15 cellular contexts compared by ENCODE assay signal in genomic region chr16:51757124-51757470, GRCh38.
DNase-seq lines count a peak whose midpoint lies in the region; ATAC-seq, FAIRE-seq and TF ChIP-seq lines count a peak whose summit lies in the region.
"Had no signal": no experiment of that assay in that cellular context is flagged by ENCODE, and none has a peak within 500 bp of the region (broad histone marks: within the 10 kb centered on the region; RNA-seq: fewer than 3 reads in every experiment).

No MANE protein-coding gene starts in this region.

- no peaks in the 10 kb centered on the region for H3K9me3 ChIP-seq in thyroid gland
- H3K9me3 ChIP-seq: Caco-2 had no signal

- H3K4me1 Mint-ChIP-seq in glutamatergic neuron (ENCODE audit: low read depth, unreplicated experiment), result peaks cover 77% of the 10 kb centered on the region
- H3K4me1 Mint-ChIP-seq: B cell; CD4-positive, CD25-positive, alpha-beta regulatory T cell had no signal

- peak overlapping the region; percentile 22; the same call in 1 of the 2 replicates for H3K4me2 ChIP-seq in KMS-11

- no peak overlapping the region for H3K4me3 ChIP-seq in KMS-11 (IDR thresholded peaks at IDR 0.05; ENCODE audit: insufficient read depth, low read depth, low read length)
- H3K4me3 ChIP-seq in thyroid gland (replicated peaks in 1 of 3), result peak overlapping the region in 1 of 3 donors; percentile 13

- H3K9ac ChIP-seq in KMS-11, result no peak overlapping the region

- ATAC-seq in HG03520 (IDR thresholded peaks at IDR 0.05; ENCODE audit: unreplicated experiment), result no peak

- peak overlapping the region; percentile 54; the same call in 1 of the 2 replicates for H2AFZ ChIP-seq in KMS-11 (ENCODE audit: low read depth)

- DNase-seq in NCI-H82 (lab: John Stamatoyannopoulos, UW), result peak; percentile 60
- no peak for DNase-seq in NCI-H82 treated with DMSO at 0.1 percent for 48 hours (lab: John Stamatoyannopoulos, UW; ENCODE audit: unreplicated experiment)
- no peak for DNase-seq in glutamatergic neuron
- DNase-seq in thyroid gland, result peak; percentile 67 to 74
- DNase-seq in HTR-8/SVneo (ENCODE audit: insufficient read length, low spot score), result no peak
- DNase-seq in NCI-H2196 treated with DMSO at 0.1 percent for 48 hours (lab: John Stamatoyannopoulos, UW; ENCODE audit: unreplicated experiment), result no peak
- DNase-seq: 8988T; Caco-2; CD4-positive, CD25-positive, alpha-beta regulatory T cell; GF-D8; HCEC 1CT had no signal

- H3K27me3 Mint-ChIP-seq in glutamatergic neuron (ENCODE audit: unreplicated experiment), result peaks cover 7% of the 10 kb centered on the region
- H3K27me3 Mint-ChIP-seq: CD4-positive, CD25-positive, alpha-beta regulatory T cell had no signal

- H3K4me3 Mint-ChIP-seq in glutamatergic neuron (ENCODE audit: unreplicated experiment), result peak overlapping the region; percentile 3
- H3K4me3 Mint-ChIP-seq: B cell; CD4-positive, CD25-positive, alpha-beta regulatory T cell had no signal

- no peaks in the 10 kb centered on the region for H3K36me3 Mint-ChIP-seq in glutamatergic neuron (ENCODE audit: unreplicated experiment)
- H3K36me3 Mint-ChIP-seq: CD4-positive, CD25-positive, alpha-beta regulatory T cell had no signal

- H3K79me2 ChIP-seq in KMS-11 (ENCODE audit: insufficient read depth, low read depth), result no peaks in the 10 kb centered on the region

- H3K4me1 ChIP-seq in KMS-11 (ENCODE audit: low read depth, poor library complexity, severe bottlenecking) (peaks cover 51% of the 10 kb centered on the region), thyroid gland (peaks cover 19 to 34% of the 10 kb centered on the region in 2 donors)
- H3K4me1 ChIP-seq: Caco-2 had no signal

- no peak for FAIRE-seq in HTR-8/SVneo (lab: Jason Lieb, UNC)
- FAIRE-seq: D721Med had no signal

- no peaks in the 10 kb centered on the region for H4K20me1 ChIP-seq in KMS-11 (ENCODE audit: insufficient read depth)

- no peak for TF ChIP-seq POLR2A in thyroid gland (IDR thresholded peaks at IDR 0.05)

- intact Hi-C loops in thyroid gland (cut with DNase I), result loop anchor here (5.0 kb wide), 1 partner anchor 605 kb away; the partner anchor contains the start of gene SALL1

- no peak overlapping the region for H3K27ac Mint-ChIP-seq in glutamatergic neuron (ENCODE audit: unreplicated experiment)
- H3K27ac Mint-ChIP-seq: B cell; CD4-positive, CD25-positive, alpha-beta regulatory T cell had no signal

- no peak for TF ChIP-seq CTCF in KMS-11 (conservative IDR thresholded peaks at IDR 0.05; ENCODE audit: low read depth, low read length)
- no peak for TF ChIP-seq CTCF in glutamatergic neuron (IDR thresholded peaks at IDR 0.05; ENCODE audit: partially characterized antibody, unreplicated experiment)
- TF ChIP-seq CTCF in thyroid gland (IDR thresholded peaks at IDR 0.05), result no peak

- 39 to 47% methylated on average over 7 of the region's 7 CpGs for WGBS in thyroid gland, 2 donors

- H3K9me3 Mint-ChIP-seq in glutamatergic neuron (ENCODE audit: unreplicated experiment), result peaks cover 4% of the 10 kb centered on the region

- H3K27me3 ChIP-seq in KMS-11 (ENCODE audit: insufficient read depth, low read depth), result no peaks in the 10 kb centered on the region
- H3K27me3 ChIP-seq in thyroid gland, result no peaks in the 10 kb centered on the region

- H3K27ac ChIP-seq in KMS-11 (peak overlapping the region; percentile 66; the same call in 1 of the 2 replicates), thyroid gland (peak overlapping the region; percentile 88 to 93 (median 90))

- no peaks in the 10 kb centered on the region for H3K36me3 ChIP-seq in KMS-11 (ENCODE audit: insufficient read depth)
- H3K36me3 ChIP-seq in thyroid gland, result no peaks in the 10 kb centered on the region

Comparison
In these comparisons a context has a peak if more than half of its experiments do, and no peak if none do; other contexts are left out.
1. DNase-seq: peak in NCI-H82 (single experiment) and thyroid gland (2 of 2); none in NCI-H82 treated with DMSO at 0.1 percent for 48 hours (single experiment), glutamatergic neuron (single experiment), HTR-8/SVneo (single experiment) and NCI-H2196 treated with DMSO at 0.1 percent for 48 hours (single experiment).